8 cellular contexts compared by ENCODE assay signal in the genomic region with DNA sequence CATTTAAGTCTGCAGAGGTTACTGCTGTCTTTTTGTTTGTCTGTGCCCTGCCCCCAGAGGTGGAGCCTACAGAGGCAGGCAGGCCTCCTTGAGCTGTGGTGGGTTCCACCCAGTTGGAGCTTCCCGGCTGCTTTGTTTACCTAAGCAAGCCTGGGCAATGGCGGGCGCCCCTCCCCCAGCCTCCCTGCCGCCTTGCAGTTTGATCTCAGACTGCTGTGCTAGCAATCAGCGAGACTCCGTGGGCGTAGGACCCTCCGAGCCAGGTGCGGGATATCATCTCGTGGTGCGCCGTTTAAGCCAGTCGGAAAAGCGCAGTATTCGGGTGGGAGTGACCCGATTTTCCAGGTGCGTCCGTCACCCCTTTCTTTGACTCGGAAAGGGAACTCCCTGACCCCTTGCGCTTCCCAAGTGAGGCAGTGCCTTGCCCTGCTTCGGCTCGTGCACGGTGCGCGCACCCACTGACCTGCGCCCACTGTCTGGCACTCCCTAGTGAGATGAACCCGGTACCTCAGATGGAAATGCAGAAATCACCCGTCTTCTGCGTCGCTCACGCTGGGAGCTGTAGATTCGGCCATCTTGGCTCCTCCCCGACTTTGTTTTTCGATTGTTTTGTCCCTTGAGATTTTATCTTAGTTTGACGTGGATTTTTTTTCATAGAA. TPM values are rescaled to one million over a fixed set of nuclear protein-coding genes. Genes with fewer than 3 reads are reported as not detected.
DNase-seq lines count a peak whose midpoint lies in the region; ATAC-seq and TF ChIP-seq lines count a peak whose summit lies in the region.
"Not testable (repeated sequence)": the region's sequence is repeated elsewhere in the genome, so short reads cannot be mapped to it uniquely, and the experiment has no call there.

No MANE protein-coding gene starts in this region.

- DNase-seq in GM23338 (ENCODE audit: low spot score); hepatocyte (ENCODE audit: low spot score): not testable (repeated sequence)
- DNase-seq in NCI-H1436 (lab: John Stamatoyannopoulos, UW) = peak; percentile 20
- DNase-seq in NCI-H510A (lab: John Stamatoyannopoulos, UW) = peak; percentile 67
- peak; percentile 14 for DNase-seq in mammary epithelial cell

- H3K9me3 Mint-ChIP-seq in GM23338 (peaks cover 23% of the 10 kb centered on the region), nephron (peaks cover 11% of the 10 kb centered on the region)
- H3K9me3 Mint-ChIP-seq in T-helper 1 cell treated with Interleukin-12 subunit alpha and Interleukin-12 subunit beta and Interleukin-4 antibody, amounts not matched to agents 30 μg/mL and 1 μg/mL, for 36 hours = not testable (repeated sequence)

- not testable (repeated sequence) for H3K27me3 Mint-ChIP-seq in GM23338 (ENCODE audit: insufficient read depth, low read depth, poor library complexity); T-helper 1 cell treated with Interleukin-12 subunit alpha and Interleukin-12 subunit beta and Interleukin-4 antibody, amounts not matched to agents 30 μg/mL and 1 μg/mL, for 36 hours (ENCODE audit: low read depth); nephron (ENCODE audit: low read depth)

- not testable (repeated sequence) for H3K9me2 ChIP-seq in GM23338 (ENCODE audit: insufficient read depth); hepatocyte (replicated peaks; ENCODE audit: insufficient read depth)

- peak overlapping the region; percentile 57 for H3K9ac ChIP-seq in mammary epithelial cell (ENCODE audit: insufficient read depth, low read length)

- peaks cover 41% of the 10 kb centered on the region for H3K79me2 ChIP-seq in GM23338 (replicated peaks; ENCODE audit: insufficient read depth)
- not testable (repeated sequence) for H3K79me2 ChIP-seq in mammary epithelial cell (ENCODE audit: insufficient read depth, low read length); hepatocyte

- intact Hi-C loops in mammary epithelial cell (cut with micrococcal nuclease) = not testable (repeated sequence)

- CTCF ChIA-PET in mammary epithelial cell (lab: Charles Lee; ENCODE audit: low non-redundant PET) = not testable (repeated sequence)

- peaks cover 29% of the 10 kb centered on the region for H3K4me1 Mint-ChIP-seq in GM23338
- not testable (repeated sequence) for H3K4me1 Mint-ChIP-seq in T-helper 1 cell treated with Interleukin-12 subunit alpha and Interleukin-12 subunit beta and Interleukin-4 antibody, amounts not matched to agents 30 μg/mL and 1 μg/mL, for 36 hours (ENCODE audit: low read depth); nephron

- H3K4me3 Mint-ChIP-seq in GM23338 (peak overlapping the region; percentile 70), nephron (peak overlapping the region; percentile 89 to 95 (median 90))
- peak overlapping the region; percentile 9 for H3K4me3 Mint-ChIP-seq in T-helper 1 cell treated with Interleukin-12 subunit alpha and Interleukin-12 subunit beta and Interleukin-4 antibody, amounts not matched to agents 30 μg/mL and 1 μg/mL, for 36 hours

- H3K9me3 ChIP-seq in mammary epithelial cell (replicated peaks; ENCODE audit: insufficient read depth, low read length); hepatocyte (ENCODE audit: low read depth): not testable (repeated sequence)

- H2AFZ ChIP-seq in GM23338; mammary epithelial cell (ENCODE audit: low read depth, low read length): not testable (repeated sequence)
- H2AFZ ChIP-seq in hepatocyte = peak overlapping the region; percentile 51

- dilution Hi-C loops in mammary epithelial cell (cut with HindIII; ENCODE audit: low sequenced_read_pairs) = loop anchor here (5.0 kb wide), 1 partner anchor 38 kb away; no protein-coding TSS in a partner anchor

- TF ChIP-seq CTCF in 22Rv1 (IDR thresholded peaks at IDR 0.05); GM23338 (conservative IDR thresholded peaks at IDR 0.05; ENCODE audit: low read depth in 2 of 2); mammary epithelial cell (conservative IDR thresholded peaks at IDR 0.05 in 1 of 2, IDR thresholded peaks at IDR 0.05 in 1 of 2; ENCODE audit: extremely low read depth in 1 of 2, insufficient read depth in 1 of 2, low read depth in 1 of 2, low read length in 2 of 2); hepatocyte (IDR thresholded peaks at IDR 0.05; ENCODE audit: poor library complexity); nephron (IDR thresholded peaks at IDR 0.05; ENCODE audit: unreplicated experiment in 3 of 3): not testable (repeated sequence)

- peak overlapping the region; percentile 74 for H3K27ac ChIP-seq in 22Rv1
- H3K27ac ChIP-seq in GM23338 (ENCODE audit: low read depth) = peak overlapping the region; percentile 53
- H3K27ac ChIP-seq in mammary epithelial cell (ENCODE audit: insufficient read depth, low read depth, low read length) = peak overlapping the region; percentile 72
- H3K27ac ChIP-seq in hepatocyte = peak overlapping the region; percentile 20

- not testable (repeated sequence) for H3F3A ChIP-seq in GM23338 (replicated peaks; ENCODE audit: low read depth)

- not testable (repeated sequence) for BruUV-seq in mammary epithelial cell (replicated peaks; lab: Mats Ljungman, UMichigan)

- H3K36me3 Mint-ChIP-seq in GM23338 (ENCODE audit: low read depth) = peaks cover 23% of the 10 kb centered on the region
- not testable (repeated sequence) for H3K36me3 Mint-ChIP-seq in T-helper 1 cell treated with Interleukin-12 subunit alpha and Interleukin-12 subunit beta and Interleukin-4 antibody, amounts not matched to agents 30 μg/mL and 1 μg/mL, for 36 hours (ENCODE audit: low read depth); nephron (ENCODE audit: low read depth)

- not testable (repeated sequence) for H3K27me3 ChIP-seq in GM23338 (ENCODE audit: insufficient read depth); mammary epithelial cell (ENCODE audit: insufficient read depth, low read length); hepatocyte

- H3K4me2 ChIP-seq in GM23338 = peak overlapping the region; percentile 70
- peak overlapping the region; percentile 74 for H3K4me2 ChIP-seq in mammary epithelial cell (ENCODE audit: insufficient read depth, low read depth, low read length)
- peak overlapping the region; percentile 69 for H3K4me2 ChIP-seq in hepatocyte

- H4K20me1 ChIP-seq in GM23338 (replicated peaks; ENCODE audit: insufficient read depth); mammary epithelial cell (ENCODE audit: insufficient read depth, low read length); hepatocyte (ENCODE audit: insufficient read depth, poor library complexity, severe bottlenecking): not testable (repeated sequence)

- not testable (repeated sequence) for ATAC-seq in GM23338

- H3K4me3 ChIP-seq in GM23338 = peak overlapping the region; percentile 43
- H3K4me3 ChIP-seq in mammary epithelial cell (replicated peaks in 1 of 3; ENCODE audit: insufficient read depth in 1 of 3, low read depth in 2 of 3, low read length in 3 of 3) = peak overlapping the region; percentile 46 to 50 (median 50)
- H3K4me3 ChIP-seq in hepatocyte = peak overlapping the region; percentile 13

- in situ Hi-C loops in mammary epithelial cell (cut with MboI; ENCODE audit: low sequenced_read_pairs in 2 of 2) = loop anchor here in 1 of 2 donors (10.0 kb wide), 1 partner anchor 65 kb away; no protein-coding TSS in a partner anchor

- peaks cover 12% of the 10 kb centered on the region for H3K4me1 ChIP-seq in GM23338 (ENCODE audit: insufficient read depth)
- H3K4me1 ChIP-seq in mammary epithelial cell (ENCODE audit: insufficient read depth, low read length) = peaks cover 13% of the 10 kb centered on the region
- H3K4me1 ChIP-seq in hepatocyte (ENCODE audit: insufficient read depth) = not testable (repeated sequence)

- H3K36me3 ChIP-seq in GM23338 (ENCODE audit: insufficient read depth); mammary epithelial cell (ENCODE audit: insufficient read depth, low read length); hepatocyte (replicated peaks; ENCODE audit: insufficient read depth, low read depth): not testable (repeated sequence)

- 50% methylated on average over 15 of the region's 35 CpGs for WGBS in mammary epithelial cell (ENCODE audit: low coverage, missing lambda C conversion rate)
- 47% methylated on average over 34 of the region's 35 CpGs for WGBS in hepatocyte (ENCODE audit: low lambda C conversion rate, missing lambda C conversion rate)

- H3K27ac Mint-ChIP-seq in GM23338 (peak overlapping the region; percentile 93), nephron (peak overlapping the region; percentile 93 to 99 (median 97))
- H3K27ac Mint-ChIP-seq in T-helper 1 cell treated with Interleukin-12 subunit alpha and Interleukin-12 subunit beta and Interleukin-4 antibody, amounts not matched to agents 30 μg/mL and 1 μg/mL, for 36 hours = not testable (repeated sequence)

RNA-seq across cellular contexts. Expression of a gene that starts 52.0 kb away (rescaled TPM):
- 116 and 130 TPM in 2 replicates for total RNA-seq in GM23338 (2014; rRNA removed; shearing (Covaris generic))
- 226 and 249 TPM in 2 replicates for polyA plus RNA-seq in GM23338 (2016; fragmentation: Nextera tagmentation; extraction: Ambion mirVana)
- total RNA-seq in mammary epithelial cell = 100 to 1,000 TPM in 1 of 2 donors, 10 to 100 TPM in 1; 56.5 to 115 TPM
- 126 TPM for polyA plus RNA-seq in mammary epithelial cell
- 74.2 TPM for polyA minus RNA-seq in mammary epithelial cell
- total RNA-seq in hepatocyte = 49.4 and 65.1 TPM in 2 replicates
- polyA plus RNA-seq in hepatocyte = 73.7 and 92.1 TPM in 2 replicates

RNA-seq across cellular contexts. Expression of a gene that starts 52.1 kb away (rescaled TPM):
- 0.38 and 1.6 TPM in 2 replicates for total RNA-seq in GM23338 (2014; rRNA removed; shearing (Covaris generic))
- polyA plus RNA-seq in GM23338 (2016; fragmentation: Nextera tagmentation; extraction: Ambion mirVana) = 0.37 and 0.45 TPM in 2 replicates
- under 1 TPM; 0.26 to 0.50 TPM for total RNA-seq in mammary epithelial cell
- polyA plus RNA-seq in mammary epithelial cell = 0.14 TPM
- not detected for polyA minus RNA-seq in mammary epithelial cell
- 0.10 and 2.2 TPM in 2 replicates for total RNA-seq in hepatocyte
- polyA plus RNA-seq in hepatocyte = 0.46 and 0.75 TPM in 2 replicates

Comparison
In these comparisons a context has a peak if more than half of its experiments do, and no peak if none do; other contexts are left out.
1. H3K27ac ChIP-seq: peak in every context shown above with its lines; median percentile 74 in 22Rv1; 72 in mammary epithelial cell; 53 in GM23338; 20 in hepatocyte.
2. H3K4me3 Mint-ChIP-seq: peak in every context shown above with its lines; median percentile 90 in nephron; 70 in GM23338; 9 in T-helper 1 cell treated with Interleukin-12 subunit alpha and Interleukin-12 subunit beta and Interleukin-4 antibody, amounts not matched to agents 30 μg/mL and 1 μg/mL, for 36 hours.